ENCODE assay signal across 1 cellular context in genomic region chr20:36497856-36498255, GRCh38.
TF ChIP-seq lines count a peak whose summit lies in the region.

No MANE protein-coding gene starts in this region.

TF ChIP-seq in SK-N-SH treated with all-trans-retinoic acid at 6 μM for 48 hours, 23 proteins besides CTCF, POLR2A, EP300 and RAD21 (continued from another document):
- TF ChIP-seq PATZ1 (CRISPR knock-in tag; IDR thresholded peaks at IDR 0.05; ENCODE audit: borderline replicate concordance) (no peak), PPARA (CRISPR knock-in tag; IDR thresholded peaks at IDR 0.05; ENCODE audit: borderline replicate concordance) (no peak)
